19 cellular contexts compared by ENCODE assay signal in the genomic region with DNA sequence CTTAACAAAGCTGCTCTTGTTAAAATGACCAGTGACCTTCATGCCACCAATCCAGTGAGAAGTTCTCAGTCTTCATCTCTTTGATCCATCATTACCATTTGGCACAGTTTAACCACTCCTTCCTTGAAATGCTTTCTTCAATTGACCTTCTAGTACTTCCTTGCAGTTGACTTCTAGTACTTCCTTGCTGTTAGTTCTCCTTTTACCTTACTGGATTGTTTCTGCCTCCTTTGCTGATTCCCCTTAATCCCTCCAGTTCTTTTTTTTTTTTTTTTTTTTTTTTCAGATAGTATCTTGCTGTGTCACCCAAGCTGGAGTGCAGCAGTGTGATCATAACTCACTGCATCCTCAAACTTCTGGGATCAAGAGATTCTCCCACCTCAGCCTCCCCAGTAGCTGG.
"Had no signal": no experiment of that assay in that cellular context is flagged by ENCODE, and none has a peak within 500 bp of the region (broad histone marks: within the 10 kb centered on the region; RNA-seq: fewer than 3 reads in every experiment).

No MANE protein-coding gene starts in this region.

- H3K27me3 ChIP-seq: breast epithelium, gastrocnemius medialis, heart left ventricle, neural progenitor cell, pancreas, sigmoid colon, spleen, stomach, testis had no signal

- DNase-seq: activated CD4-positive, alpha-beta T cell treated with anti-CD3 and anti-CD28 coated beads, Interleukin-2, amount 10 ng/mL, durations not matched to agents 7 days and 5 days; activated CD8-positive, alpha-beta memory T cell treated with anti-CD3 and anti-CD28 coated beads, Interleukin-2, amount 50 U/mL, for 48 hours; activated naive CD4-positive, alpha-beta T cell; activated naive CD8-positive, alpha-beta T cell treated with anti-CD3 and anti-CD28 coated beads, Interleukin-2, amount 10 ng/mL, durations not matched to agents 7 days and 5 days; anterior cingulate cortex; dermis blood vessel endothelial cell; endodermal cell; gastrocnemius medialis; heart left ventricle; lower lobe of right lung; pancreas; sigmoid colon; spleen; stimulated activated CD4-positive, alpha-beta T cell treated with anti-CD3 and anti-CD28 coated beads, Interleukin-1b, Interleukin-23, amount 100 ng/mL, for 48 hours; stomach; T-helper 2 cell; testis had no signal

- H3K4me3 ChIP-seq: breast epithelium, gastrocnemius medialis, heart left ventricle, lower lobe of right lung, neural progenitor cell, pancreas, sigmoid colon, spleen, stomach, testis had no signal

- H3K4me1 ChIP-seq: breast epithelium, gastrocnemius medialis, heart left ventricle, lower lobe of right lung, neural progenitor cell, pancreas, spleen had no signal

- H3K27ac ChIP-seq: breast epithelium, gastrocnemius medialis, heart left ventricle, lower lobe of right lung, neural progenitor cell, pancreas, sigmoid colon, spleen, stomach, testis had no signal

- H3K9me3 ChIP-seq: breast epithelium, gastrocnemius medialis, heart left ventricle, lower lobe of right lung, pancreas, sigmoid colon, spleen, stomach, testis had no signal
